1 cellular context compared by ENCODE assay signal in genomic region chr6:35687658-35688604, GRCh38.
TF ChIP-seq lines count a peak whose summit lies in the region.

No MANE protein-coding gene starts in this region.

TF ChIP-seq in HepG2, 621 proteins besides CTCF, POLR2A, EP300 and RAD21 (continued from another document and continues in another):
- TF ChIP-seq ETS1 (CRISPR knock-in tag; IDR thresholded peaks at IDR 0.05) (no peak), ZBED4 (CRISPR knock-in tag; IDR thresholded peaks at IDR 0.05; ENCODE audit: borderline replicate concordance) (peak; percentile 40; the same call in 1 of the 2 replicates), MTF2 (CRISPR knock-in tag; IDR thresholded peaks at IDR 0.05; ENCODE audit: borderline replicate concordance) (peak; percentile 80; the same call in 1 of the 2 replicates), TCF12 (IDR thresholded peaks at IDR 0.05) (no peak), TCF12 (CRISPR knock-in tag; IDR thresholded peaks at IDR 0.05) (0 out of 2 replicates have a peak, but pooled peaks have one; percentile 17), ZBTB14 (CRISPR knock-in tag; IDR thresholded peaks at IDR 0.05) (0 out of 2 replicates have a peak, but pooled peaks have one; percentile 34), ARHGAP35 (CRISPR knock-in tag; IDR thresholded peaks at IDR 0.05; ENCODE audit: borderline replicate concordance) (peak; percentile 52; the same call in 1 of the 2 replicates), ZNF687 (CRISPR knock-in tag; IDR thresholded peaks at IDR 0.05) (peak; percentile 73), EED (CRISPR knock-in tag; IDR thresholded peaks at IDR 0.05) (peak; percentile 34; the same call in 1 of the 2 replicates), MYC (CRISPR knock-in tag; IDR thresholded peaks at IDR 0.05; ENCODE audit: borderline replicate concordance) (no peak; the same call in 1 of the 2 replicates), FOXA3 (CRISPR knock-in tag; IDR thresholded peaks at IDR 0.05) (no peak), DMAP1 (CRISPR knock-in tag; IDR thresholded peaks at IDR 0.05) (0 out of 2 replicates have a peak, but pooled peaks have one; percentile 26), KIAA2018 (CRISPR knock-in tag; IDR thresholded peaks at IDR 0.05; ENCODE audit: borderline replicate concordance) (0 out of 2 replicates have a peak, but pooled peaks have one; percentile 37), DNMT3B (CRISPR knock-in tag; conservative IDR thresholded peaks at IDR 0.05) (no peak), ZNF619 (CRISPR knock-in tag; IDR thresholded peaks at IDR 0.05) (0 out of 2 replicates have a peak, but pooled peaks have one; percentile 70), ZNF569 (CRISPR knock-in tag; IDR thresholded peaks at IDR 0.05; ENCODE audit: borderline replicate concordance) (no peak), ZNF674 (CRISPR knock-in tag; IDR thresholded peaks at IDR 0.05; ENCODE audit: low read depth) (0 out of 2 replicates have a peak, but pooled peaks have one; percentile 36), FOXO4 (CRISPR knock-in tag; conservative IDR thresholded peaks at IDR 0.05) (0 out of 2 replicates have a peak, but pooled peaks have one; percentile 76), MZF1 (CRISPR knock-in tag; IDR thresholded peaks at IDR 0.05; ENCODE audit: borderline replicate concordance) (0 out of 2 replicates have a peak, but pooled peaks have one; percentile 43), ZNF639 (CRISPR knock-in tag; conservative IDR thresholded peaks at IDR 0.05) (0 out of 2 replicates have a peak, but pooled peaks have one; percentile 58), ZNF431 (CRISPR knock-in tag; IDR thresholded peaks at IDR 0.05; ENCODE audit: borderline replicate concordance, low read depth) (no peak), HMGXB4 (CRISPR knock-in tag; IDR thresholded peaks at IDR 0.05; ENCODE audit: borderline replicate concordance in 1 of 2, low read depth in 1 of 2) (peak in 1 of 2 experiments; percentile 74; a peak in 2 of 4 replicates), ZBTB25 (CRISPR knock-in tag; IDR thresholded peaks at IDR 0.05) (peak; percentile 14; the same call in 1 of the 2 replicates), ZNF446 (CRISPR knock-in tag; IDR thresholded peaks at IDR 0.05) (peak; percentile 66; the same call in 1 of the 2 replicates), ZNF607 (CRISPR knock-in tag; IDR thresholded peaks at IDR 0.05; ENCODE audit: borderline replicate concordance) (no peak)
